ENCODE assay signal across 8 cellular contexts in the genomic region with DNA sequence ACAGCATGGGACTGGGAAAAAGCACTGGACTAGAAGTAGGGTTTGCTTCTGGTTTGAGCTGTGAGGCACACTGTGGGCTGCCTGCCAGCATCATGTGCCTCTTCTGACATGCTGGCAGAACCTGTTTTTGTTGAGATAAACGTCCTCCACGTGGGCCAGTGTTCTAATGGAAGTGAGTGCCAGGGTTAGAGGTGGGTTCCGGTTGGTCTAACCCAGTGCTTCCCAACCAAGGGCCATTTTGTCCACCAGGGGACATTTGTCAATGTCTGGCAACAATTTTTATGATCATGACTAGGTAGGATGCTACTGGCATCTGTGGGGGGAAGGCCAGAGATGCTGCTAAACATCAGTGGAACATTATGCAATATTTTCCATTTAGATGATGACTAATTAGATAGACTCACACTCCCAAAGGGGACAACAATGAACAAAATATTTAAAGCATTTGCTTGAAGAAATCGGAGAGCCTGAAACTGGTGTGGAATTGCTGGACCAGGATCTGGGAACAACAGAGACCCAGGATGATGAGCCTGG. TPM values are rescaled to one million over a fixed set of nuclear protein-coding genes. Genes with fewer than 3 reads are reported as not detected.
A peak's percentile ranks its signal among the peaks of the same experiment; 100 is the strongest.
DNase-seq lines count a peak whose midpoint lies in the region; TF ChIP-seq lines count a peak whose summit lies in the region.

No MANE protein-coding gene starts in this region.

- no peaks in the 10 kb centered on the region for H3K79me2 ChIP-seq in smooth muscle cell (ENCODE audit: low read depth)

- no peak overlapping the region for H2AFZ ChIP-seq in smooth muscle cell (ENCODE audit: low read depth)

- DNase-seq in COLO668 (lab: John Stamatoyannopoulos, UW; ENCODE audit: unreplicated experiment) (peak; percentile 21), NB4 (ENCODE audit: low read depth) (peak; percentile 19), epidermal melanocyte (ENCODE audit: insufficient read length, low spot score) (peak; percentile 27), ovary (peak in 4 of 5 donors; percentile 48 to 71 (median 58)), SKM-1 (lab: John Stamatoyannopoulos, UW; ENCODE audit: unreplicated experiment) (no peak), NOMO-1 treated with dmso at 0.1 percent for 144 hours (lab: John Stamatoyannopoulos, UW; ENCODE audit: unreplicated experiment) (no peak), smooth muscle cell (lab: John Stamatoyannopoulos, UW; ENCODE audit: unreplicated experiment) (no peak), AML-193 (lab: John Stamatoyannopoulos, UW) (no peak)

- TF ChIP-seq POLR2A in NB4 (IDR thresholded peaks at IDR 0.05; ENCODE audit: extremely low read depth, insufficient read length) (no peak), ovary (IDR thresholded peaks at IDR 0.05) (no peak)

- TF ChIP-seq EP300 in ovary (IDR thresholded peaks at IDR 0.05), result no peak

- H3K4me2 ChIP-seq in smooth muscle cell, result no peak overlapping the region

- no peaks in the 10 kb centered on the region for H3K27me3 ChIP-seq in ovary
- H3K27me3 ChIP-seq in smooth muscle cell (ENCODE audit: low read depth), result peaks cover 23% of the 10 kb centered on the region

- H3K9me3 ChIP-seq in ovary (no peaks in the 10 kb centered on the region), smooth muscle cell (replicated peaks; ENCODE audit: low read depth) (no peaks in the 10 kb centered on the region)

- H3K27ac ChIP-seq in ovary (no peak overlapping the region), smooth muscle cell (ENCODE audit: low read depth) (no peak overlapping the region)

- H3K9ac ChIP-seq in smooth muscle cell (ENCODE audit: low read depth), result no peak overlapping the region

- no peak for TF ChIP-seq CTCF in NB4 (IDR thresholded peaks at IDR 0.05; ENCODE audit: low read depth, low read length)
- TF ChIP-seq CTCF in ovary (IDR thresholded peaks at IDR 0.05), result no peak
- no peak for TF ChIP-seq CTCF in smooth muscle cell (IDR thresholded peaks at IDR 0.05; ENCODE audit: borderline replicate concordance, insufficient read depth, poor library complexity, severe bottlenecking)

- no peaks in the 10 kb centered on the region for H3K36me3 ChIP-seq in ovary
- H3K36me3 ChIP-seq in smooth muscle cell (ENCODE audit: low read depth), result no peaks in the 10 kb centered on the region

- 25 to 28% (median 26%) methylated on average over 4 of the region's 4 CpGs for WGBS in ovary, 3 donors
- 50% methylated on average over 4 of the region's 4 CpGs for WGBS in smooth muscle cell (ENCODE audit: low lambda C conversion rate)

- H3K4me3 ChIP-seq in NB4 (ENCODE audit: low read depth, low read length) (no peak overlapping the region), ovary (no peak overlapping the region), smooth muscle cell (no peak overlapping the region)

- no peaks in the 10 kb centered on the region for H3F3A ChIP-seq in smooth muscle cell (ENCODE audit: low read depth)

- no peaks in the 10 kb centered on the region for H4K20me1 ChIP-seq in smooth muscle cell (ENCODE audit: low read depth)

- H3K4me1 ChIP-seq in ovary (ENCODE audit: insufficient read depth), result peaks cover 9% of the 10 kb centered on the region
- no peaks in the 10 kb centered on the region for H3K4me1 ChIP-seq in smooth muscle cell (ENCODE audit: low read depth)

- intact Hi-C loops in ovary (cut with DNase I), result no loop called here

RNA-seq across cellular contexts. Expression of a gene that starts 7.8 kb away (rescaled TPM):
- total RNA-seq in ovary (10 to 100 TPM; 23.5 to 59.0 (median 45.3) TPM), smooth muscle cell (54.4 and 57.4 TPM in 2 replicates)
- polyA plus RNA-seq in ovary (100 to 1,000 TPM in 1 of 2 donors, 10 to 100 TPM in 1; 46.0 to 103 TPM), smooth muscle cell (86.9 and 90.9 TPM in 2 replicates)

RNA-seq across cellular contexts. Expression of a gene that starts 51.3 kb away (rescaled TPM):
- total RNA-seq in ovary (1 to 10 TPM in 3 of 7 donors, under 1 TPM in 3, not detected in 1; 0.48 to 1.2 (median 0.90) TPM), smooth muscle cell (not detected in 2 replicates)
- polyA plus RNA-seq in ovary (1 to 10 TPM; 1.1 to 5.9 TPM), smooth muscle cell (1.8 TPM in 1 of 2 replicates, not detected in the other)

RNA-seq across cellular contexts. Expression of a gene that starts 57.6 kb away (rescaled TPM):
- total RNA-seq in ovary (10 to 100 TPM; 14.9 to 37.0 (median 29.0) TPM), smooth muscle cell (0.45 and 2.8 TPM in 2 replicates)
- polyA plus RNA-seq in ovary (10 to 100 TPM; 13.1 to 31.9 TPM), smooth muscle cell (1.9 and 2.4 TPM in 2 replicates)

Comparison
In these comparisons a context has a peak if more than half of its experiments do, and no peak if none do; other contexts are left out.
1. DNase-seq: peak in COLO668 (single experiment), NB4 (single experiment), epidermal melanocyte (single experiment) and ovary (4 of 5); none in SKM-1 (single experiment), NOMO-1 treated with dmso at 0.1 percent for 144 hours (single experiment), smooth muscle cell (single experiment) and AML-193 (0 of 2).